ENCODE assay signal across 2 cellular contexts in genomic region chr10:72204296-72204695, GRCh38.
TF ChIP-seq lines count a peak whose summit lies in the region.

No MANE protein-coding gene starts in this region.

TF ChIP-seq in SK-N-SH treated with all-trans-retinoic acid at 6 μM for 48 hours, 23 proteins besides CTCF, POLR2A, EP300 and RAD21 (continued from another document):
- TF ChIP-seq CSRNP3 (CRISPR knock-in tag; IDR thresholded peaks at IDR 0.05), result 0 out of 2 replicates have a peak, but pooled peaks have one; percentile 21
- no peak for TF ChIP-seq ZNF70 (CRISPR knock-in tag; IDR thresholded peaks at IDR 0.05)

TF ChIP-seq in HEK293, 187 proteins besides CTCF, POLR2A, EP300 and RAD21 (continued from another document and continues in another):
- TF ChIP-seq MEIS1 (CRISPR knock-in tag; IDR thresholded peaks at IDR 0.05; ENCODE audit: borderline replicate concordance) (no peak), ZNF670 (tag by site-specific recombination; IDR thresholded peaks at IDR 0.05; ENCODE audit: low read depth) (no peak), ZSCAN16 (tag by site-specific recombination; IDR thresholded peaks at IDR 0.05) (no peak; the same call in 1 of the 2 replicates), ZNF404 (tag by site-specific recombination; IDR thresholded peaks at IDR 0.05) (no peak), ZNF639 (tag by site-specific recombination; IDR thresholded peaks at IDR 0.05) (peak; percentile 100), GFI1B (tag by site-specific recombination; IDR thresholded peaks at IDR 0.05) (peak; percentile 97), ZNF596 (tag by site-specific recombination; IDR thresholded peaks at IDR 0.05) (no peak), MZF1 (tag by site-specific recombination; IDR thresholded peaks at IDR 0.05; ENCODE audit: borderline replicate concordance) (peak; percentile 84), ZNF571 (tag by site-specific recombination; IDR thresholded peaks at IDR 0.05) (no peak), ZNF37A (tag by site-specific recombination; IDR thresholded peaks at IDR 0.05) (no peak), PRDM10 (tag by site-specific recombination; IDR thresholded peaks at IDR 0.05) (peak; percentile 33; the same call in 1 of the 2 replicates), BCL11B (tag by site-specific recombination; IDR thresholded peaks at IDR 0.05; ENCODE audit: low read depth) (no peak), ZNF623 (tag by site-specific recombination; IDR thresholded peaks at IDR 0.05) (peak; percentile 48; the same call in 1 of the 2 replicates), HIC1 (tag by site-specific recombination; IDR thresholded peaks at IDR 0.05) (peak; percentile 98), ZNF121 (tag by site-specific recombination; IDR thresholded peaks at IDR 0.05) (no peak), ZFP37 (tag by site-specific recombination; IDR thresholded peaks at IDR 0.05) (no peak), SP2 (tag by site-specific recombination; IDR thresholded peaks at IDR 0.05) (peak; percentile 43), ZNF416 (tag by site-specific recombination; IDR thresholded peaks at IDR 0.05) (no peak), ZBTB6 (tag by site-specific recombination; IDR thresholded peaks at IDR 0.05) (peak; percentile 40; the same call in 1 of the 2 replicates), ZFP41 (tag by site-specific recombination; IDR thresholded peaks at IDR 0.05; ENCODE audit: borderline replicate concordance) (no peak), ZNF423 (tag by site-specific recombination; IDR thresholded peaks at IDR 0.05) (peak; percentile 16; the same call in 1 of the 2 replicates), ZNF776 (tag by site-specific recombination; IDR thresholded peaks at IDR 0.05; ENCODE audit: borderline replicate concordance) (no peak), ZNF174 (tag by site-specific recombination; IDR thresholded peaks at IDR 0.05) (no peak), FEZF1 (tag by site-specific recombination; IDR thresholded peaks at IDR 0.05) (peak; percentile 98), ZBTB17 (tag by site-specific recombination; IDR thresholded peaks at IDR 0.05) (peak; percentile 78), ZNF274 (IDR thresholded peaks at IDR 0.05; ENCODE audit: low read length) (no peak), ZNF274 (tag by site-specific recombination; IDR thresholded peaks at IDR 0.05; ENCODE audit: borderline replicate concordance) (no peak), ELK4 (IDR thresholded peaks at IDR 0.05; ENCODE audit: borderline replicate concordance, low read depth, low read length) (no peak), ZNF335 (tag by site-specific recombination; conservative IDR thresholded peaks at IDR 0.05) (no peak), ZNF768 (tag by site-specific recombination; IDR thresholded peaks at IDR 0.05) (no peak), ZSCAN5A (tag by site-specific recombination; IDR thresholded peaks at IDR 0.05) (peak; percentile 85; the same call in 1 of the 2 replicates), SETDB1 (IDR thresholded peaks at IDR 0.05; ENCODE audit: insufficient read length, low read length) (no peak), ZNF155 (tag by site-specific recombination; IDR thresholded peaks at IDR 0.05) (no peak), ZNF391 (tag by site-specific recombination; IDR thresholded peaks at IDR 0.05; ENCODE audit: borderline replicate concordance, low read depth) (peak; percentile 98), ZNF140 (tag by site-specific recombination; IDR thresholded peaks at IDR 0.05) (no peak), ZBTB21 (tag by site-specific recombination; IDR thresholded peaks at IDR 0.05) (peak; percentile 92), ZNF677 (tag by site-specific recombination; IDR thresholded peaks at IDR 0.05) (no peak), ZNF664 (tag by site-specific recombination; IDR thresholded peaks at IDR 0.05) (no peak), ZNF830 (tag by site-specific recombination; IDR thresholded peaks at IDR 0.05; ENCODE audit: low read depth) (no peak), PBX3 (CRISPR knock-in tag; IDR thresholded peaks at IDR 0.05) (no peak), RBAK (tag by site-specific recombination; IDR thresholded peaks at IDR 0.05) (no peak), GLIS1 (tag by site-specific recombination; IDR thresholded peaks at IDR 0.05) (peak; percentile 83), ZNF202 (tag by site-specific recombination; IDR thresholded peaks at IDR 0.05; ENCODE audit: borderline replicate concordance) (no peak), ZNF654 (tag by site-specific recombination; IDR thresholded peaks at IDR 0.05; ENCODE audit: low read depth) (no peak), ZNF433 (tag by site-specific recombination; IDR thresholded peaks at IDR 0.05; ENCODE audit: low read depth) (no peak)
- TF ChIP-seq, protein P1, sequence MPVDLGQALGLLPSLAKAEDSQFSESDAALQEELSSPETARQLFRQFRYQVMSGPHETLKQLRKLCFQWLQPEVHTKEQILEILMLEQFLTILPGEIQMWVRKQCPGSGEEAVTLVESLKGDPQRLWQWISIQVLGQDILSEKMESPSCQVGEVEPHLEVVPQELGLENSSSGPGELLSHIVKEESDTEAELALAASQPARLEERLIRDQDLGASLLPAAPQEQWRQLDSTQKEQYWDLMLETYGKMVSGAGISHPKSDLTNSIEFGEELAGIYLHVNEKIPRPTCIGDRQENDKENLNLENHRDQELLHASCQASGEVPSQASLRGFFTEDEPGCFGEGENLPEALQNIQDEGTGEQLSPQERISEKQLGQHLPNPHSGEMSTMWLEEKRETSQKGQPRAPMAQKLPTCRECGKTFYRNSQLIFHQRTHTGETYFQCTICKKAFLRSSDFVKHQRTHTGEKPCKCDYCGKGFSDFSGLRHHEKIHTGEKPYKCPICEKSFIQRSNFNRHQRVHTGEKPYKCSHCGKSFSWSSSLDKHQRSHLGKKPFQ (tag by site-specific recombination; IDR thresholded peaks at IDR 0.05), result peak; percentile 90
- TF ChIP-seq, protein P2, sequence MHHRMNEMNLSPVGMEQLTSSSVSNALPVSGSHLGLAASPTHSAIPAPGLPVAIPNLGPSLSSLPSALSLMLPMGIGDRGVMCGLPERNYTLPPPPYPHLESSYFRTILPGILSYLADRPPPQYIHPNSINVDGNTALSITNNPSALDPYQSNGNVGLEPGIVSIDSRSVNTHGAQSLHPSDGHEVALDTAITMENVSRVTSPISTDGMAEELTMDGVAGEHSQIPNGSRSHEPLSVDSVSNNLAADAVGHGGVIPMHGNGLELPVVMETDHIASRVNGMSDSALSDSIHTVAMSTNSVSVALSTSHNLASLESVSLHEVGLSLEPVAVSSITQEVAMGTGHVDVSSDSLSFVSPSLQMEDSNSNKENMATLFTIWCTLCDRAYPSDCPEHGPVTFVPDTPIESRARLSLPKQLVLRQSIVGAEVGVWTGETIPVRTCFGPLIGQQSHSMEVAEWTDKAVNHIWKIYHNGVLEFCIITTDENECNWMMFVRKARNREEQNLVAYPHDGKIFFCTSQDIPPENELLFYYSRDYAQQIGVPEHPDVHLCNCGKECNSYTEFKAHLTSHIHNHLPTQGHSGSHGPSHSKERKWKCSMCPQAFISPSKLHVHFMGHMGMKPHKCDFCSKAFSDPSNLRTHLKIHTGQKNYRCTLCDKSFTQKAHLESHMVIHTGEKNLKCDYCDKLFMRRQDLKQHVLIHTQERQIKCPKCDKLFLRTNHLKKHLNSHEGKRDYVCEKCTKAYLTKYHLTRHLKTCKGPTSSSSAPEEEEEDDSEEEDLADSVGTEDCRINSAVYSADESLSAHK (tag by site-specific recombination; IDR thresholded peaks at IDR 0.05), result peak; percentile 88
- TF ChIP-seq, protein P3, sequence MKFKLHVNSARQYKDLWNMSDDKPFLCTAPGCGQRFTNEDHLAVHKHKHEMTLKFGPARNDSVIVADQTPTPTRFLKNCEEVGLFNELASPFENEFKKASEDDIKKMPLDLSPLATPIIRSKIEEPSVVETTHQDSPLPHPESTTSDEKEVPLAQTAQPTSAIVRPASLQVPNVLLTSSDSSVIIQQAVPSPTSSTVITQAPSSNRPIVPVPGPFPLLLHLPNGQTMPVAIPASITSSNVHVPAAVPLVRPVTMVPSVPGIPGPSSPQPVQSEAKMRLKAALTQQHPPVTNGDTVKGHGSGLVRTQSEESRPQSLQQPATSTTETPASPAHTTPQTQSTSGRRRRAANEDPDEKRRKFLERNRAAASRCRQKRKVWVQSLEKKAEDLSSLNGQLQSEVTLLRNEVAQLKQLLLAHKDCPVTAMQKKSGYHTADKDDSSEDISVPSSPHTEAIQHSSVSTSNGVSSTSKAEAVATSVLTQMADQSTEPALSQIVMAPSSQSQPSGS (tag by site-specific recombination; IDR thresholded peaks at IDR 0.05; ENCODE audit: low read depth), result peak; percentile 90
